In genomic region chr2:241159116-241159515, GRCh38 we compare ENCODE assay signal across 26 cellular contexts.
"Had no signal": no experiment of that assay in that cellular context is flagged by ENCODE, and none has a peak within 500 bp of the region (broad histone marks: within the 10 kb centered on the region; RNA-seq: fewer than 3 reads in every experiment).

No MANE protein-coding gene starts in this region.

- H3K27me3 ChIP-seq: MG63 had no signal

- DNase-seq: activated CD4-positive, alpha-beta T cell treated with anti-CD3 and anti-CD28 coated beads for 36 hours; activated CD4-positive, alpha-beta T cell treated with anti-CD3 and anti-CD28 coated beads, Interleukin-2, amount 50 U/mL, for 1 hour; activated CD8-positive, alpha-beta memory T cell treated with anti-CD3 and anti-CD28 coated beads, Interleukin-2, amount 50 U/mL, for 4 hours; activated CD8-positive, alpha-beta T cell treated with anti-CD3 and anti-CD28 coated beads for 36 hours; activated gamma-delta T cell treated with Interleukin-2 at 50 U/mL for 16 hours; activated naive CD4-positive, alpha-beta T cell treated with anti-CD3 and anti-CD28 coated beads, Interleukin-2, amount 50 U/mL, for 16 hours; activated T-cell treated with anti-CD3 and anti-CD28 coated beads, Interleukin-2, amount 50 U/mL, for 4 hours; amygdala; MG63; MV-4-11; NCI-H1092 treated with DMSO at 0.1 percent for 48 hours; NCI-H1417 treated with DMSO at 0.1 percent for 48 hours; NCI-H1694; NCI-H2029; NCI-H2107; NCI-H2171 treated with DMSO at 0.1 percent for 48 hours; NCI-H226; NCI-H526; NCI-H82; SIG-M5; T-cell; WERI-Rb-1 had no signal

- H3K4me3 ChIP-seq: MG63, SK-N-MC had no signal

- H3K4me3 Mint-ChIP-seq: activated CD4-positive, alpha-beta T cell treated with anti-CD3 and anti-CD28 coated beads for 36 hours; activated CD8-positive, alpha-beta T cell treated with anti-CD3 and anti-CD28 coated beads for 36 hours; activated T-cell treated with anti-CD3 and anti-CD28 coated beads, Interleukin-2, amount 50 U/mL, for 4 hours; brain; T-cell had no signal

- FAIRE-seq: astrocyte had no signal

- H3K27me3 Mint-ChIP-seq: activated CD4-positive, alpha-beta T cell treated with anti-CD3 and anti-CD28 coated beads for 36 hours; activated CD8-positive, alpha-beta T cell treated with anti-CD3 and anti-CD28 coated beads for 36 hours; brain; T-cell had no signal

- H3K27ac Mint-ChIP-seq: activated CD4-positive, alpha-beta T cell treated with anti-CD3 and anti-CD28 coated beads for 36 hours; activated CD8-positive, alpha-beta T cell treated with anti-CD3 and anti-CD28 coated beads for 36 hours; activated T-helper 2 cell treated with anti-CD3 and anti-CD28 coated beads, Interferon-gamma antibody, Interleukin-2, Interleukin-4, amounts not matched to agents 10 μg/mL and 5 μg/mL and 100 μg/mL, durations not matched to agents 14 hours and 24 hours and 36 hours; brain; T-cell had no signal

- H3K9me3 Mint-ChIP-seq: activated CD8-positive, alpha-beta T cell treated with anti-CD3 and anti-CD28 coated beads for 36 hours; activated T-cell treated with anti-CD3 and anti-CD28 coated beads, Interleukin-2, amount 50 U/mL, for 4 hours; activated T-helper 2 cell treated with anti-CD3 and anti-CD28 coated beads, Interferon-gamma antibody, Interleukin-2, Interleukin-4, amounts not matched to agents 10 μg/mL and 5 μg/mL and 100 μg/mL, durations not matched to agents 14 hours and 24 hours and 36 hours; brain; T-cell had no signal

- ATAC-seq: activated CD4-positive, alpha-beta T cell treated with anti-CD3 and anti-CD28 coated beads for 36 hours; activated CD8-positive, alpha-beta T cell treated with anti-CD3 and anti-CD28 coated beads for 36 hours; activated T-cell treated with anti-CD3 and anti-CD28 coated beads, Interleukin-2, amount 50 U/mL, for 4 hours; T-cell had no signal

- H3K9me3 ChIP-seq: MG63 had no signal

- H3K27ac ChIP-seq: SK-N-MC, WERI-Rb-1 had no signal
